Comparison of ENCODE assay signal across 1 cellular context in genomic region chr17:58083491-58084316, GRCh38.
TF ChIP-seq lines count a peak whose summit lies in the region.

No MANE protein-coding gene starts in this region.

TF ChIP-seq in WTC11, 78 proteins besides CTCF, POLR2A, EP300 and RAD21 (continued from another document):
- TF ChIP-seq ZNF317 (CRISPR knock-in tag; IDR thresholded peaks at IDR 0.05; ENCODE audit: borderline replicate concordance, low read depth) = no peak
